ENCODE assay signal across 26 cellular contexts in genomic region chr20:47736570-47737152, GRCh38.
"Had no signal": no experiment of that assay in that cellular context is flagged by ENCODE, and none has a peak within 500 bp of the region (broad histone marks: within the 10 kb centered on the region; RNA-seq: fewer than 3 reads in every experiment).

No MANE protein-coding gene starts in this region.

- H3K4me3 ChIP-seq: MG63 had no signal

- H3K27ac ChIP-seq: brain microvascular endothelial cell, VCaP had no signal

- H3K27me3 ChIP-seq: brain microvascular endothelial cell, MG63 had no signal

- DNase-seq: activated CD4-positive, alpha-beta memory T cell treated with anti-CD3 and anti-CD28 coated beads for 36 hours; activated CD4-positive, alpha-beta T cell treated with anti-CD3 and anti-CD28 coated beads, Interleukin-2, amount 10 ng/mL, durations not matched to agents 7 days and 5 days; activated CD4-positive, CD25-positive, alpha-beta regulatory T cell; activated CD8-positive, alpha-beta memory T cell treated with anti-CD3 and anti-CD28 coated beads, Interleukin-2, amount 50 U/mL, for 4 hours; activated gamma-delta T cell treated with Interleukin-2 at 50 U/mL for 16 hours; activated naive CD4-positive, alpha-beta T cell treated with anti-CD3 and anti-CD28 coated beads, Interleukin-2, amount 10 ng/mL, durations not matched to agents 7 days and 5 days; activated naive CD8-positive, alpha-beta T cell treated with anti-CD3 and anti-CD28 coated beads for 36 hours; activated T-cell treated with anti-CD3 and anti-CD28 coated beads, Interleukin-2, amount 50 U/mL, for 72 hours; brain microvascular endothelial cell; cerebellar nuclear complex; MG63; NCI-H1105; NCI-H146; NCI-H1930; NCI-H2171; NCI-H2227 treated with DMSO at 0.1 percent for 48 hours; NCI-H446 treated with DMSO at 0.1 percent for 48 hours; NCI-H524 treated with DMSO at 0.1 percent for 48 hours; NK-92 treated with Interleukin-12 subunit alpha and Interleukin-12 subunit beta, amount 100 ng/mL, for 24 hours; OCI-M1; RPMI8226; SHP77 treated with DMSO at 0.1 percent for 48 hours; T-helper 2 cell; T1000 had no signal

- ATAC-seq: activated T-cell treated with anti-CD3 and anti-CD28 coated beads, Interleukin-2, amount 50 U/mL, for 72 hours; Panc1 had no signal

- H3K36me3 ChIP-seq: brain microvascular endothelial cell, MG63 had no signal
